ENCODE assay signal across 23 cellular contexts in genomic region chr2:50538137-50538536, GRCh38.
"Had no signal": no experiment of that assay in that cellular context is flagged by ENCODE, and none has a peak within 500 bp of the region (broad histone marks: within the 10 kb centered on the region; RNA-seq: fewer than 3 reads in every experiment).

No MANE protein-coding gene starts in this region.

- H3K9me3 ChIP-seq: heart right ventricle, mucosa of descending colon, tibial artery had no signal

- H3K36me3 ChIP-seq: heart right ventricle, neural progenitor cell, tibial artery, WERI-Rb-1 had no signal

- H3K4me2 ChIP-seq: neural progenitor cell had no signal

- H3K27ac Mint-ChIP-seq: activated CD8-positive, alpha-beta T cell treated with anti-CD3 and anti-CD28 coated beads, Interleukin-2, amount 10 ng/mL, durations not matched to agents 7 days and 5 days; activated naive CD4-positive, alpha-beta T cell treated with anti-CD3 and anti-CD28 coated beads, Interleukin-2, amount 50 U/mL, for 72 hours; endodermal cell; immature natural killer cell; naive thymus-derived CD4-positive, alpha-beta T cell; neural progenitor cell; stimulated activated naive CD8-positive, alpha-beta T cell treated with anti-CD3 and anti-CD28 coated beads, Interleukin-15, Interleukin-2, amounts not matched to agents 100 ng/mL and 50 ng/mL, for 24 hours had no signal

- H3K4me1 ChIP-seq: tibial artery had no signal

- ATAC-seq: activated CD8-positive, alpha-beta T cell treated with anti-CD3 and anti-CD28 coated beads, Interleukin-2, amount 10 ng/mL, durations not matched to agents 7 days and 5 days; activated naive CD4-positive, alpha-beta T cell treated with anti-CD3 and anti-CD28 coated beads, Interleukin-2, amount 50 U/mL, for 72 hours; mucosa of descending colon; naive thymus-derived CD4-positive, alpha-beta T cell; SK-N-SH treated with all-trans-retinoic acid at 6 μM for 48 hours had no signal

- H3K9me3 Mint-ChIP-seq: endodermal cell; neural progenitor cell; stimulated activated naive CD8-positive, alpha-beta T cell treated with anti-CD3 and anti-CD28 coated beads, Interleukin-15, Interleukin-2, amounts not matched to agents 100 ng/mL and 50 ng/mL, for 24 hours had no signal

- H3K4me1 Mint-ChIP-seq: immature natural killer cell; naive thymus-derived CD4-positive, alpha-beta T cell; neural progenitor cell had no signal

- H3K36me3 Mint-ChIP-seq: activated naive CD4-positive, alpha-beta T cell treated with anti-CD3 and anti-CD28 coated beads, Interleukin-2, amount 50 U/mL, for 72 hours; naive thymus-derived CD4-positive, alpha-beta T cell; neural progenitor cell had no signal

- H3K4me3 ChIP-seq: heart right ventricle, mucosa of descending colon, neural progenitor cell, tibial artery had no signal

- H3K9ac ChIP-seq: neural progenitor cell had no signal

- H3K27me3 ChIP-seq: neural progenitor cell had no signal

- H3K27ac ChIP-seq: epithelial cell of prostate, heart right ventricle, neural progenitor cell, tibial artery, WERI-Rb-1 had no signal

- DNase-seq: activated CD4-positive, alpha-beta T cell treated with anti-CD3 and anti-CD28 coated beads, Interleukin-2, amount 50 U/mL, for 1 hour; activated CD4-positive, CD25-positive, alpha-beta regulatory T cell treated with anti-CD3 and anti-CD28 coated beads, Interleukin-2, amount 50 U/mL, for 72 hours; activated CD8-positive, alpha-beta T cell treated with anti-CD3 and anti-CD28 coated beads, Interleukin-2, amount 10 ng/mL, durations not matched to agents 7 days and 5 days; activated gamma-delta T cell treated with Interleukin-2 at 50 U/mL for 16 hours; aorta; cortex of kidney; endodermal cell; heart right ventricle; immature natural killer cell; kidney glomerular epithelial cell; mesenchymal stem cell; mucosa of descending colon; naive thymus-derived CD4-positive, alpha-beta T cell; retina; stimulated activated CD4-positive, alpha-beta T cell treated with anti-CD3 and anti-CD28 coated beads, Interleukin-1b, Interleukin-23, amount 100 ng/mL, for 48 hours; substantia nigra; tibial artery; WERI-Rb-1 had no signal

- H3K27me3 Mint-ChIP-seq: stimulated activated naive CD8-positive, alpha-beta T cell treated with anti-CD3 and anti-CD28 coated beads, Interleukin-15, Interleukin-2, amounts not matched to agents 100 ng/mL and 50 ng/mL, for 24 hours had no signal

- H3K4me3 Mint-ChIP-seq: activated CD8-positive, alpha-beta T cell treated with anti-CD3 and anti-CD28 coated beads, Interleukin-2, amount 10 ng/mL, durations not matched to agents 7 days and 5 days; endodermal cell; immature natural killer cell; naive thymus-derived CD4-positive, alpha-beta T cell; neural progenitor cell; stimulated activated naive CD8-positive, alpha-beta T cell treated with anti-CD3 and anti-CD28 coated beads, Interleukin-15, Interleukin-2, amounts not matched to agents 100 ng/mL and 50 ng/mL, for 24 hours had no signal

- H2AFZ ChIP-seq: neural progenitor cell had no signal
